8 cellular contexts compared by ENCODE assay signal in the genomic region with DNA sequence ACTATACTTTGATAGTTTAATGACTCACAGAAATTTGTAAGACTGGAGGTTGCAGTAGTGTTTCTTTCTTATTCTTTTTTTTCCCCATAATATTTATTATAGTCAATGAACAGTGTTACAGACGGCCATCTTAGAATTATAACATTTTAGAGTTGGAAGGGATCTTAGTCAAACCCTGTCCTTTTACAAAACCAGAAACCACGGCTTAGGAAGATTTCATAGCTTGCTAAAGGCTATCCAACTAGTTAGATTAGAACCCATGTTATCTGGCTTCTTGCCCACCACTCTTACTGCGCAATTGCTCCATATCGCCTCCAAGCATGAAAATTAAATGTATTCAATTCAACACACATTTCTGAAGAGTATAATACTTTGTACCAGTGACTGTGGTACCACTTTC. TPM values are rescaled to one million over a fixed set of nuclear protein-coding genes. Genes with fewer than 3 reads are reported as not detected.
DNase-seq lines count a peak whose midpoint lies in the region; TF ChIP-seq lines count a peak whose summit lies in the region.

No MANE protein-coding gene starts in this region.

- H3K9me3 ChIP-seq in mononuclear cell (ENCODE audit: low read depth, low read length) = no peaks in the 10 kb centered on the region

- peaks cover 8% of the 10 kb centered on the region for H3K4me1 ChIP-seq in mononuclear cell (ENCODE audit: insufficient read depth, low read length)

- H3K27me3 ChIP-seq in mononuclear cell (ENCODE audit: insufficient read depth, low read length) = no peaks in the 10 kb centered on the region

- TF ChIP-seq CTCF in GM12864 (IDR thresholded peaks at IDR 0.05; ENCODE audit: low read depth, low read length, missing control alignments) = no peak

- DNase-seq in GM12864 (ENCODE audit: low read depth) (no peak), NCI-H2227 (lab: John Stamatoyannopoulos, UW; ENCODE audit: unreplicated experiment) (peak; percentile 10), cerebellar cortex (ENCODE audit: low spot score) (peak; percentile 21), D341Med (ENCODE audit: low spot score) (no peak), NCI-H187 treated with DMSO at 0.1 percent for 48 hours (lab: John Stamatoyannopoulos, UW) (no peak)
- DNase-seq in activated effector memory CD4-positive, alpha-beta T cell treated with anti-CD3 and anti-CD28 coated beads, Interleukin-2, amount 50 U/mL, for 16 hours = no peak
- DNase-seq in activated CD8-positive, alpha-beta memory T cell treated with anti-CD3 and anti-CD28 coated beads, Interleukin-2, amount 50 U/mL, for 48 hours = no peak

- peak overlapping the region; percentile 79 for H3K4me3 ChIP-seq in GM12864 (ENCODE audit: low read depth, low read length)
- peak overlapping the region; percentile 74 for H3K4me3 ChIP-seq in mononuclear cell (ENCODE audit: low read length)

RNA-seq across cellular contexts. Expression of gene XIAP, which starts 1.1 kb away (rescaled TPM):
- 21.6 TPM for total RNA-seq in mononuclear cell

Comparison
In these comparisons a context has a peak if more than half of its experiments do, and no peak if none do; other contexts are left out.
1. DNase-seq: peak in NCI-H2227 (single experiment) and cerebellar cortex (single experiment); none in GM12864 (single experiment), D341Med (single experiment), NCI-H187 treated with DMSO at 0.1 percent for 48 hours (single experiment), activated effector memory CD4-positive, alpha-beta T cell treated with anti-CD3 and anti-CD28 coated beads, Interleukin-2, amount 50 U/mL, for 16 hours (single experiment) and activated CD8-positive, alpha-beta memory T cell treated with anti-CD3 and anti-CD28 coated beads, Interleukin-2, amount 50 U/mL, for 48 hours (single experiment).